Comparison of ENCODE assay signal across 9 cellular contexts in genomic region chr4:173420324-173420752, GRCh38. TPM values are rescaled to one million over a fixed set of nuclear protein-coding genes. Genes with fewer than 3 reads are reported as not detected.
DNase-seq lines count a peak whose midpoint lies in the region; ATAC-seq, FAIRE-seq and TF ChIP-seq lines count a peak whose summit lies in the region.
"Had no signal": no experiment of that assay in that cellular context is flagged by ENCODE, and none has a peak within 500 bp of the region (broad histone marks: within the 10 kb centered on the region; RNA-seq: fewer than 3 reads in every experiment).

No MANE protein-coding gene starts in this region.

- H3K4me3 ChIP-seq in GM06990 (replicated peaks; ENCODE audit: low read depth, low read length) (no peak overlapping the region), endothelial cell of umbilical vein (replicated peaks in 1 of 3; ENCODE audit: insufficient read depth in 1 of 3, low read depth in 1 of 3, low read length in 3 of 3) (no peak overlapping the region)

- TF ChIP-seq POLR2A in endothelial cell of umbilical vein (IDR thresholded peaks at IDR 0.05; ENCODE audit: low read depth, low read length) (no peak), H54 (IDR thresholded peaks at IDR 0.05; ENCODE audit: low read depth, low read length) (no peak)

- no peaks in the 10 kb centered on the region for H3K27me3 ChIP-seq in GM06990 (replicated peaks; ENCODE audit: control insufficient read depth, insufficient read depth, low read length)
- H3K27me3 ChIP-seq in endothelial cell of umbilical vein (ENCODE audit: control insufficient read depth in 2 of 2, insufficient read depth in 2 of 2, low read length in 2 of 2) = no peaks in the 10 kb centered on the region

- intact Hi-C loops in endothelial cell of umbilical vein (cut with micrococcal nuclease) = loop anchor here (1.0 kb wide), 3 partner anchors 74 to 736 kb away; no protein-coding TSS in a partner anchor

- H3K36me3 ChIP-seq in GM06990 (ENCODE audit: control insufficient read depth, insufficient read depth, low read length) = no peaks in the 10 kb centered on the region
- no peaks in the 10 kb centered on the region for H3K36me3 ChIP-seq in endothelial cell of umbilical vein (ENCODE audit: control insufficient read depth in 2 of 2, extremely low read depth in 1 of 2, insufficient read depth in 2 of 2, low read length in 2 of 2)

- TF ChIP-seq CTCF in GM06990 (IDR thresholded peaks at IDR 0.05; ENCODE audit: insufficient read depth, low read length, poor library complexity, severe bottlenecking) (peak; percentile 40), endothelial cell of umbilical vein (IDR thresholded peaks at IDR 0.05; ENCODE audit: extremely low read depth in 1 of 2, insufficient read depth in 1 of 2, low read depth in 1 of 2, low read length in 2 of 2) (peak; percentile 4 to 21)

- POLR2A ChIA-PET in endothelial cell of umbilical vein (lab: Charles Lee) = interaction anchor here (0.7 to 1.2 kb wide), 2 partner anchors 51 to 101 kb away, joined by 3 to 5 read pairs; no protein-coding TSS in a partner anchor

- no peak overlapping the region for H3K4me2 ChIP-seq in endothelial cell of umbilical vein (ENCODE audit: insufficient read depth, low read length)

- H2AFZ ChIP-seq in endothelial cell of umbilical vein (ENCODE audit: low read depth, low read length) = no peak overlapping the region

- no peak overlapping the region for H3K9ac ChIP-seq in endothelial cell of umbilical vein (replicated peaks; ENCODE audit: extremely low read depth, insufficient read depth, low read length)

- H3K79me2 ChIP-seq in endothelial cell of umbilical vein (ENCODE audit: control insufficient read depth, insufficient read depth, low read length) = no peaks in the 10 kb centered on the region

- DNase-seq in GM06990 (ENCODE audit: extremely low read depth, insufficient read length) = no peak
- DNase-seq in OCI-M1 (lab: John Stamatoyannopoulos, UW) = peak; percentile 69
- DNase-seq in endothelial cell of umbilical vein (ENCODE audit: low read depth, low spot score) = peak; percentile 49
- peak; percentile 72 for DNase-seq in pons (ENCODE audit: low spot score)
- no peak for DNase-seq in H54 (ENCODE audit: insufficient read length, low spot score)
- DNase-seq in hepatic stellate cell (ENCODE audit: low spot score) = no peak
- DNase-seq: naive B cell had no signal

- no peaks in the 10 kb centered on the region for H3K9me3 ChIP-seq in endothelial cell of umbilical vein (replicated peaks; ENCODE audit: control insufficient read depth, insufficient read depth, low read length)

- H3K9me1 ChIP-seq in endothelial cell of umbilical vein (replicated peaks; ENCODE audit: control insufficient read depth, extremely low read depth, insufficient read depth, low read length) = no peaks in the 10 kb centered on the region

- FAIRE-seq in endothelial cell of umbilical vein (lab: Jason Lieb, UNC) (peak; percentile 68), H54 (lab: Jason Lieb, UNC) (no peak)

- H4K20me1 ChIP-seq in endothelial cell of umbilical vein (replicated peaks; ENCODE audit: control insufficient read depth, extremely low read depth, insufficient read depth, low read length) = no peaks in the 10 kb centered on the region

- CTCF ChIA-PET in endothelial cell of umbilical vein (lab: Charles Lee) = interaction anchor here (0.6 to 7.8 kb wide), 69 partner anchors 8 to 900 kb away, joined by 3 to 214 read pairs (median 4); partner anchors contain the start of genes HAND2, HMGB2 and SAP30

- peaks cover 17% of the 10 kb centered on the region for H3K4me1 ChIP-seq in endothelial cell of umbilical vein (ENCODE audit: control insufficient read depth, extremely low read depth, insufficient read depth, low read length)

- dilution Hi-C loops in endothelial cell of umbilical vein (cut with MboI; ENCODE audit: extremely low pct_ligation_motif_present, low sequenced_read_pairs) = no loop called here

- no peak overlapping the region for H3K27ac ChIP-seq in endothelial cell of umbilical vein (ENCODE audit: insufficient read depth, low read depth, low read length)

- ATAC-seq in HG02798 (IDR thresholded peaks at IDR 0.05; ENCODE audit: poor library complexity, unreplicated experiment) (peak; percentile 66), HG03378 (IDR thresholded peaks at IDR 0.05; ENCODE audit: unreplicated experiment) (no peak)

- no TSS peak for BruUV-seq in endothelial cell of umbilical vein (replicated peaks; lab: Mats Ljungman, UMichigan)

TF ChIP-seq in endothelial cell of umbilical vein, 7 proteins besides CTCF, POLR2A, EP300 and RAD21:
- TF ChIP-seq JUN (IDR thresholded peaks at IDR 0.05; ENCODE audit: borderline replicate concordance, insufficient read depth, insufficient read length, low read depth) (no peak), MYC (IDR thresholded peaks at IDR 0.05; ENCODE audit: low read depth, low read length) (no peak), POLR2AphosphoS5 (IDR thresholded peaks at IDR 0.05; ENCODE audit: insufficient read depth, low read depth, low read length) (no peak), GATA2 (IDR thresholded peaks at IDR 0.05; ENCODE audit: insufficient read depth, insufficient read length, low read depth, low read length) (no peak), EZH2 (IDR thresholded peaks at IDR 0.05; ENCODE audit: borderline replicate concordance, low read depth, low read length, severe bottlenecking) (no peak), FOS (IDR thresholded peaks at IDR 0.05; ENCODE audit: borderline replicate concordance, insufficient read depth, low read length) (no peak), MAX (IDR thresholded peaks at IDR 0.05; ENCODE audit: insufficient read depth, insufficient read length) (no peak)

RNA-seq across cellular contexts. Expression of gene SCRG1, which starts 21.4 kb away (rescaled TPM):
- not detected in 2 replicates for total RNA-seq in endothelial cell of umbilical vein
- polyA plus RNA-seq in endothelial cell of umbilical vein = not detected in 2 replicates
- polyA plus RNA-seq in endothelial cell of umbilical vein (2011; cell fraction: cytosol; rRNA removed) = not detected in 2 replicates
- polyA plus RNA-seq in endothelial cell of umbilical vein (2011; cell fraction: nucleus; rRNA removed) = not detected in 2 replicates
- polyA plus RNA-seq in endothelial cell of umbilical vein (2012) = not detected in 2 replicates
- polyA minus RNA-seq in endothelial cell of umbilical vein = not detected in 2 replicates
- not detected for polyA minus RNA-seq in endothelial cell of umbilical vein (2011; cell fraction: cytosol; rRNA and poly(A)+ RNA removed)
- polyA minus RNA-seq in endothelial cell of umbilical vein (2011; cell fraction: nucleus; rRNA and poly(A)+ RNA removed) = not detected in 2 replicates

RNA-seq across cellular contexts. Expression of gene SAP30, which starts 49.6 kb away (rescaled TPM):
- total RNA-seq in endothelial cell of umbilical vein = 23.8 and 27.1 TPM in 2 replicates
- 7.5 and 9.9 TPM in 2 replicates for polyA plus RNA-seq in endothelial cell of umbilical vein
- polyA plus RNA-seq in endothelial cell of umbilical vein (2011; cell fraction: cytosol; rRNA removed) = 14.9 and 16.5 TPM in 2 replicates
- polyA plus RNA-seq in endothelial cell of umbilical vein (2011; cell fraction: nucleus; rRNA removed) = 6.7 and 10.4 TPM in 2 replicates
- 13.9 and 23.0 TPM in 2 replicates for polyA plus RNA-seq in endothelial cell of umbilical vein (2012)
- polyA minus RNA-seq in endothelial cell of umbilical vein = 3.0 and 3.1 TPM in 2 replicates
- 14.6 TPM for polyA minus RNA-seq in endothelial cell of umbilical vein (2011; cell fraction: cytosol; rRNA and poly(A)+ RNA removed)
- 4.4 and 9.4 TPM in 2 replicates for polyA minus RNA-seq in endothelial cell of umbilical vein (2011; cell fraction: nucleus; rRNA and poly(A)+ RNA removed)

Comparison
In these comparisons a context has a peak if more than half of its experiments do, and no peak if none do; other contexts are left out.
1. DNase-seq: peak in OCI-M1 (single experiment), endothelial cell of umbilical vein (single experiment) and pons (single experiment); none in GM06990 (single experiment), H54 (single experiment) and hepatic stellate cell (single experiment).